ENCODE assay signal across 9 cellular contexts in the genomic region with DNA sequence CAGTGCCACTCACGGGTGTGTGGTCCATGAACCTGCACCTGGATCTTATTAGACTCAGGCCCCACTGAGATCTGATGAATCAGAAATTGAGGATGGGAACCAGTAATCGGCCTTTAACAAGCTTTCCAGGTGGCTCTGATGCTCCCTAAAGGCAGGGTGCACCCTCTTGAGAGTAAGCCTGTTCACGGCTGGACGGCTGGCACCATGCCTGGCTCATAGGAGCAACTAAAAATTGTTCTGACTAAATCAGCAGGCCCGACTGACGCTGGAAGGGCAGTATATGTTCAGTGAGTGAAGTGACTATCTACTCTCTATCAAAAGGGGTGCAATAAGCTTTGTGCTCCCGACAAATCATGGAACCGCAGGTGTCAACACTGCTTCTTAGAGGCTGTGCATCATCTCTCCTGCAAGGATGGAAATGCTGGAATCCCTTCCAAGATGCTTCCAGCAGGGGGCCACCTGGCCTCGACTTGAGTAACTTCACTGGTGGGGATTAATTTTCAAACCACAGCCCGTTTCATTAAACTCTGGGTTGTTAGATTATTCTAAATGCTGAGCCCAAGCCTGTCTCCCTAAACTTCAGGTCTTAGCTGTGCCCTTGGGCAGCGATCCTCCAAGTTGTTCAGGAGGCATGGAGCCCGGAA. TPM values are rescaled to one million over a fixed set of nuclear protein-coding genes. Genes with fewer than 3 reads are reported as not detected.
DNase-seq lines count a peak whose midpoint lies in the region; ATAC-seq and TF ChIP-seq lines count a peak whose summit lies in the region.
"Had no signal": no experiment of that assay in that cellular context is flagged by ENCODE, and none has a peak within 500 bp of the region (broad histone marks: within the 10 kb centered on the region; RNA-seq: fewer than 3 reads in every experiment).

No MANE protein-coding gene starts in this region.

- intact Hi-C loops in posterior cingulate gyrus (cut with DNase I), result no loop called here

- no peaks in the 10 kb centered on the region for H3K9me3 ChIP-seq in gastroesophageal sphincter

- H3K4me3 ChIP-seq in epithelial cell of esophagus (ENCODE audit: low read length) (no peak overlapping the region), gastroesophageal sphincter (no peak overlapping the region)

- no peak for TF ChIP-seq EP300 in gastroesophageal sphincter (IDR thresholded peaks at IDR 0.05)

- WGBS in gastroesophageal sphincter (ENCODE audit: low coverage in 1 of 2), 2 donors, result 70 to 87% methylated on average over 6 of the region's 12 CpGs

- H3K36me3 ChIP-seq in gastroesophageal sphincter, result peaks cover 0 to 30% of the 10 kb centered on the region in 2 donors

- ATAC-seq in gastroesophageal sphincter (no peak), GM19467 (IDR thresholded peaks at IDR 0.05; ENCODE audit: unreplicated experiment) (no peak)

- no peak overlapping the region for H3K27ac ChIP-seq in gastroesophageal sphincter
- H3K27ac ChIP-seq: epithelial cell of prostate had no signal

- no peaks in the 10 kb centered on the region for H3K4me1 ChIP-seq in gastroesophageal sphincter

- DNase-seq in GM03348 (ENCODE audit: low spot score) (peak; percentile 27), NCI-H2107 treated with DMSO at 0.1 percent for 48 hours (lab: John Stamatoyannopoulos, UW; ENCODE audit: unreplicated experiment) (peak; percentile 42), epithelial cell of esophagus (ENCODE audit: low read depth) (peak; percentile 47), posterior cingulate gyrus (peak in 9 of 10 donors; percentile 54 to 95 (median 75)), GM19240 (ENCODE audit: insufficient read length, low spot score) (no peak), epidermal melanocyte (ENCODE audit: insufficient read length, low spot score) (no peak)

- TF ChIP-seq POLR2A in gastroesophageal sphincter (IDR thresholded peaks at IDR 0.05), result no peak

- no peaks in the 10 kb centered on the region for H3K27me3 ChIP-seq in gastroesophageal sphincter

- TF ChIP-seq CTCF in epithelial cell of esophagus (IDR thresholded peaks at IDR 0.05; ENCODE audit: insufficient read depth, low read depth, low read length, missing control alignments), result peak; percentile 49
- TF ChIP-seq CTCF in gastroesophageal sphincter (IDR thresholded peaks at IDR 0.05), result peak in 2 of 4 experiments; percentile 7 to 37

RNA-seq across cellular contexts. Expression of a gene that starts 28.4 kb away (rescaled TPM):
- 10 to 100 TPM in 2 of 4 donors, 1 to 10 TPM in 2; 7.0 to 15.3 (median 10.0) TPM for total RNA-seq in gastroesophageal sphincter

RNA-seq across cellular contexts. Expression of a gene that starts 57.6 kb away (rescaled TPM):
- 1 to 10 TPM in 3 of 4 donors, under 1 TPM in 1; 0.74 to 1.9 (median 1.5) TPM for total RNA-seq in gastroesophageal sphincter

Comparison
In these comparisons a context has a peak if more than half of its experiments do, and no peak if none do; other contexts are left out.
1. DNase-seq: peak in GM03348 (single experiment), NCI-H2107 treated with DMSO at 0.1 percent for 48 hours (single experiment), epithelial cell of esophagus (single experiment) and posterior cingulate gyrus (9 of 10); none in GM19240 (single experiment) and epidermal melanocyte (single experiment).